In the genomic region with DNA sequence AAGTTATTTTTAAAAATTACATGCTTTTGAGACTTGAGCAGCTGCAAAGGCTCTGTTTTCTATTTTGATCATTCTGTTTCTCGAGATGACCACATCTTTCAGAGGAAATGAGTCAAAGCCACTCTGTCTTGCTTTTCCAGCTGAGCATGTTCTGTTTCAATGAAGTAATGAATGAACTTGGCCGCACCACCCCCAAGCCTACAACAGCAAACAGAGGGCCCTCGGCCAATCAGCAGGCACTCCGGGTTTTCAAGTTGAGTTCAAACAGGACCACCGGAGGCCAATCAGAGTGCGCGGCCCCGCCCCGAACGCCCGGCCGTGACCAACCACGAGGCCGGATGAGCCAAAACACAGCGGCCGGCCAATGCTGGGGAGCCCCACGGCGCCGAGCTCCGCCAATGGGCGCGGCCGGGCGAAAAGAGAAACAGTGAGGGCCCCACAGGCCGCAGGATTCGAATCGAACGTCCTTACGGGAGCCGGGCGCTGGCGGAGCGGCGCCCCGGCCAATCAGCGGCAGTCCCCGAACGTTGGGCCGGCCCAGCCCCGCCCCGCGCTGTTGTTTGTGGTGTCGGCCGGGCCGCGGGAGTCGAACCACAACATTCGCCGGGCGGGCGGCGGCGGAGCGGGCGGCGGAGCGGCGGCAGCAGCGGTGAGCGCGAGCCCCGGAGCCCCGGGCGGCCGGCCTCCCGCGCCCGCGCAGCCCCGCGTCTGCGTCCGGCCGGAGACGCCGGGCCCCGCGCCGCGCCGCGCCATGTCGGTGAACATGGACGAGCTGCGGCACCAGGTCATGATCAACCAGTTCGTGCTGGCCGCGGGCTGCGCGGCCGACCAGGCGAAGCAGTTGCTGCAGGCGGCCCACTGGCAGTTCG, we compare ENCODE assay signal across 8 cellular contexts. TPM values are rescaled to one million over a fixed set of nuclear protein-coding genes. Genes with fewer than 3 reads are reported as not detected.
A peak's percentile ranks its signal among the peaks of the same experiment; 100 is the strongest.
DNase-seq lines count a peak whose midpoint lies in the region; ATAC-seq and TF ChIP-seq lines count a peak whose summit lies in the region.

TSS of gene UBALD2 (plus strand) at position 594 of the 869 bp plus-strand sequence. CDS start at position 752, 158 bp downstream.

- no peaks in the 10 kb centered on the region for H3K27me3 ChIP-seq in heart right ventricle
- H3K27me3 ChIP-seq in upper lobe of left lung, result no peaks in the 10 kb centered on the region

- peak; percentile 94 for DNase-seq in GM13976 (ENCODE audit: low spot score)
- peak; percentile 93 for DNase-seq in NCI-H146 treated with DMSO at 0.1 percent for 48 hours (lab: John Stamatoyannopoulos, UW; ENCODE audit: unreplicated experiment)
- DNase-seq in amniotic epithelial cell (ENCODE audit: low read depth), result peak; percentile 100
- DNase-seq in heart right ventricle, result peak; percentile 99
- DNase-seq in posterior cingulate gyrus, result peak; percentile 99 to 100 (median 100)
- DNase-seq in upper lobe of left lung, result peak; percentile 100

- TF ChIP-seq CTCF in GM13976 (IDR thresholded peaks at IDR 0.05; ENCODE audit: borderline replicate concordance, control extremely low read depth, extremely low read depth, insufficient read depth, missing control alignments) (no peak), heart right ventricle (IDR thresholded peaks at IDR 0.05) (no peak), upper lobe of left lung (IDR thresholded peaks at IDR 0.05) (peak in 2 of 6 experiments; percentile 7 to 9)

- WGBS in heart right ventricle, 2 donors, result 0% methylated on average over 59 to 94 of the region's 94 CpGs
- WGBS in upper lobe of left lung, 2 donors, result 0% methylated on average over 2 to 30 of the region's 94 CpGs

- in situ Hi-C loops in GM13976 (cut with MboI; ENCODE audit: low sequenced_read_pairs, unreplicated experiment), result loop anchor here (5.0 kb wide), 1 partner anchor 78 kb away; no protein-coding TSS in a partner anchor

- ATAC-seq in HG02870 (IDR thresholded peaks at IDR 0.05; ENCODE audit: unreplicated experiment) (peak; percentile 71), heart right ventricle (peak; percentile 93 to 97 (median 96)), upper lobe of left lung (ENCODE audit: low FRiP score in 2 of 2) (peak; percentile 97 to 98)

- H3K27ac ChIP-seq in heart right ventricle (peak within 1 kb of the TSS; percentile 89 to 98 (median 94)), upper lobe of left lung (peak within 1 kb of the TSS; percentile 94 to 100 (median 96))

- intact Hi-C loops in T-helper 1 cell treated with Interleukin-12 subunit alpha and Interleukin-12 subunit beta and Interleukin-4 antibody, amounts not matched to agents 30 ng/mL and 1 ng/mL, for 36 hours (cut with micrococcal nuclease), result loop anchor here (1.0 to 10.0 kb wide), 6 partner anchors 13 to 486 kb away; partner anchors contain the start of genes MFSD11 and SRSF2
- intact Hi-C loops in heart right ventricle (cut with DNase I) (loop anchor here in 3 of 10 donors (5.0 to 10.0 kb wide), 3 partner anchors 68 to 483 kb away; partner anchors contain the start of genes MRPL38 (in 1 of the 3) and UNK (in 1 of the 3)), posterior cingulate gyrus (cut with DNase I) (no loop called here)

- peak in 3 of 4 donors; percentile 81 to 96 (median 83) for TF ChIP-seq POLR2A in upper lobe of left lung (IDR thresholded peaks at IDR 0.05)

- H3K4me3 ChIP-seq in heart right ventricle, result peak within 1 kb of the TSS; percentile 72 to 98 (median 94)
- H3K4me3 ChIP-seq in upper lobe of left lung, result peak within 1 kb of the TSS; percentile 89 to 100 (median 96)

- no peaks in the 10 kb centered on the region for H3K9me3 ChIP-seq in heart right ventricle
- no peaks in the 10 kb centered on the region for H3K9me3 ChIP-seq in upper lobe of left lung

- peak in 1 of 4 donors; percentile 32 for TF ChIP-seq EP300 in upper lobe of left lung (IDR thresholded peaks at IDR 0.05)

- peaks cover 26 to 83% (median 60%) of the 10 kb centered on the region in 9 donors for H3K4me1 ChIP-seq in heart right ventricle
- peaks cover 66 to 78% (median 70%) of the 10 kb centered on the region in 4 donors for H3K4me1 ChIP-seq in upper lobe of left lung

- H3K36me3 ChIP-seq in heart right ventricle (peaks cover 0 to 21% (median 0%) of the 10 kb centered on the region in 9 donors), upper lobe of left lung (peaks cover 2 to 12% (median 9%) of the 10 kb centered on the region in 4 donors)

RNA-seq across cellular contexts. Expression of gene UBALD2, which starts in this region (rescaled TPM):
- 287 and 292 TPM in 2 replicates for total RNA-seq in T-helper 1 cell treated with Interleukin-12 subunit alpha and Interleukin-12 subunit beta and Interleukin-4 antibody, amounts not matched to agents 30 ng/mL and 1 ng/mL, for 36 hours
- total RNA-seq in heart right ventricle, result 10 to 100 TPM; 22.2 to 50.7 (median 27.6) TPM
- polyA plus RNA-seq in heart right ventricle, result 10 to 100 TPM; 13.3 to 20.6 TPM
- 10 to 100 TPM in 5 of 6 donors, 1 to 10 TPM in 1; 8.4 to 74.9 (median 26.8) TPM for total RNA-seq in upper lobe of left lung

Comparison
In these comparisons a context has a peak if more than half of its experiments do, and no peak if none do; other contexts are left out.
1. Peak in every context shown above with its lines: DNase-seq, ATAC-seq, H3K4me3 ChIP-seq and H3K27ac ChIP-seq.